In genomic region chr4:154125340-154125739, GRCh38 we compare ENCODE assay signal across 16 cellular contexts.
A peak's percentile ranks its signal among the peaks of the same experiment; 100 is the strongest.
DNase-seq lines count a peak whose midpoint lies in the region; ATAC-seq, FAIRE-seq and TF ChIP-seq lines count a peak whose summit lies in the region.
"Had no signal": no experiment of that assay in that cellular context is flagged by ENCODE, and none has a peak within 500 bp of the region (broad histone marks: within the 10 kb centered on the region; RNA-seq: fewer than 3 reads in every experiment).

No MANE protein-coding gene starts in this region.

- TF ChIP-seq EP300 in GM12878 (IDR thresholded peaks at IDR 0.05; ENCODE audit: borderline replicate concordance in 1 of 2, control insufficient read depth in 1 of 2, low read depth in 2 of 2, low read length in 2 of 2): no peak

- intact Hi-C loops in GM12878 (cut with micrococcal nuclease; ENCODE audit: unreplicated experiment) (no loop called here), sciatic nerve (cut with DNase I) (no loop called here), Right ventricle myocardium superior (cut with DNase I) (no loop called here)

- no peak overlapping the region for H3K9ac ChIP-seq in GM12878 (ENCODE audit: control insufficient read depth, insufficient read depth, low read length)
- H3K9ac ChIP-seq in keratinocyte (ENCODE audit: control insufficient read depth, extremely low read depth, insufficient read depth, low read length): no peak overlapping the region

- POLR2A ChIA-PET in GM12878 (lab: Charles Lee): no interaction called here

- H3K9me3 ChIP-seq in GM12878 (replicated peaks; ENCODE audit: control insufficient read depth, insufficient read depth, low read length): no peaks in the 10 kb centered on the region
- no peaks in the 10 kb centered on the region for H3K9me3 ChIP-seq in keratinocyte (ENCODE audit: control insufficient read depth, low read depth, low read length)

- H3K4me2 ChIP-seq in GM12878 (ENCODE audit: control insufficient read depth, insufficient read depth): no peak overlapping the region
- peak overlapping the region; percentile 17 for H3K4me2 ChIP-seq in keratinocyte (ENCODE audit: control insufficient read depth, extremely low read depth, insufficient read depth, low read depth, low read length)

- H3K4me3 ChIP-seq in GM12878: no peak overlapping the region
- H3K4me3 ChIP-seq in keratinocyte (ENCODE audit: control insufficient read depth in 2 of 3, extremely low read depth in 1 of 3, insufficient read depth in 2 of 3, low read depth in 1 of 3, low read length in 3 of 3): no peak overlapping the region

- H2AFZ ChIP-seq in GM12878 (ENCODE audit: control insufficient read depth, low read depth, low read length) (no peak overlapping the region), keratinocyte (ENCODE audit: control insufficient read depth, low read length) (no peak overlapping the region)

- TF ChIP-seq CTCF in GM12878 (IDR thresholded peaks at IDR 0.05 in 2 of 3, conservative IDR thresholded peaks at IDR 0.05 in 1 of 3; ENCODE audit: control insufficient read depth in 2 of 3, extremely low read depth in 1 of 3, insufficient read depth in 1 of 3, low read depth in 3 of 3, low read length in 3 of 3) (no peak), keratinocyte (optimal IDR thresholded peaks at IDR 0.05 in 1 of 3, IDR thresholded peaks at IDR 0.05 in 1 of 3, conservative IDR thresholded peaks at IDR 0.05 in 1 of 3; ENCODE audit: extremely low read depth in 1 of 3, insufficient read depth in 2 of 3, low read length in 3 of 3) (no peak), omental fat pad (IDR thresholded peaks at IDR 0.05) (no peak)

- no peak for TF ChIP-seq RAD21 in GM12878 (IDR thresholded peaks at IDR 0.05; ENCODE audit: insufficient read depth, low read depth, low read length)

- no peaks in the 10 kb centered on the region for H3K79me2 ChIP-seq in GM12878 (ENCODE audit: control insufficient read depth, insufficient read depth, low read length)
- no peaks in the 10 kb centered on the region for H3K79me2 ChIP-seq in keratinocyte (ENCODE audit: control insufficient read depth, insufficient read depth, low read length)

- no peaks in the 10 kb centered on the region for H3K9me1 ChIP-seq in keratinocyte (ENCODE audit: control insufficient read depth, extremely low read depth, insufficient read depth, low read length)

- CTCF ChIA-PET in GM12878 (lab: Yijun Ruan, JAX): no interaction called here

- RAD21 ChIA-PET in GM12878 (lab: Charles Lee; ENCODE audit: unreplicated experiment): no interaction called here

- H3K27ac ChIP-seq in GM12878 (ENCODE audit: control insufficient read depth, insufficient read depth) (no peak overlapping the region), keratinocyte (ENCODE audit: control insufficient read depth, insufficient read depth, low read length) (no peak overlapping the region)

- H3K4me1 ChIP-seq in GM12878 (ENCODE audit: control insufficient read depth, insufficient read depth, low read length): no peaks in the 10 kb centered on the region
- H3K4me1 ChIP-seq in keratinocyte (ENCODE audit: control insufficient read depth, extremely low read depth, insufficient read depth, low read length): peaks cover 23% of the 10 kb centered on the region

- WGBS in GM12878 (ENCODE audit: insufficient coverage, insufficient replicate concordance, low lambda C conversion rate, missing lambda C conversion rate): 30% methylated on average over 3 of the region's 3 CpGs

- no peaks in the 10 kb centered on the region for H3K36me3 ChIP-seq in GM12878 (ENCODE audit: control insufficient read depth in 2 of 2, insufficient read depth in 2 of 2, low read length in 1 of 2)
- no peaks in the 10 kb centered on the region for H3K36me3 ChIP-seq in keratinocyte (ENCODE audit: control insufficient read depth in 2 of 2, extremely low read depth in 1 of 2, insufficient read depth in 2 of 2, low read length in 2 of 2)

- SMC1A ChIA-PET in GM12878 (lab: Charles Lee; ENCODE audit: uncharacterized antibody, unreplicated experiment): no interaction called here

- dilution Hi-C loops in keratinocyte (cut with MboI; ENCODE audit: extremely low pct_ligation_motif_present, low sequenced_read_pairs): no loop called here

- ATAC-seq in GM12878 (no peak), sciatic nerve (no peak), omental fat pad (ENCODE audit: low FRiP score) (no peak), HG03432 (IDR thresholded peaks at IDR 0.05; ENCODE audit: unreplicated experiment) (no peak), Right ventricle myocardium superior (ENCODE audit: poor library complexity) (no peak)

- TF ChIP-seq POLR2A in GM12891 (IDR thresholded peaks at IDR 0.05; ENCODE audit: low read depth, low read length) (no peak), GM12878 (IDR thresholded peaks at IDR 0.05; ENCODE audit: low read depth, low read length) (no peak)

- BruUV-seq in GM12878 (replicated peaks; lab: Mats Ljungman, UMichigan): no TSS peak

- H3K27me3 ChIP-seq in GM12878 (replicated peaks in 1 of 2; ENCODE audit: control insufficient read depth in 2 of 2, insufficient read depth in 2 of 2, low read length in 1 of 2): no peaks in the 10 kb centered on the region
- H3K27me3 ChIP-seq in keratinocyte (ENCODE audit: control insufficient read depth, extremely low read depth, insufficient read depth, low read length): no peaks in the 10 kb centered on the region

- no peak for DNase-seq in GM12891 (ENCODE audit: insufficient read length, low spot score)
- DNase-seq in MV-4-11 (lab: John Stamatoyannopoulos, UW): peak; percentile 11
- no peak for DNase-seq in GM12878 (ENCODE audit: low read depth, low spot score)
- no peak for DNase-seq in keratinocyte (ENCODE audit: low read depth, low spot score)
- DNase-seq in sciatic nerve (ENCODE audit: low spot score): no peak
- DNase-seq in omental fat pad (ENCODE audit: low spot score): no peak
- DNase-seq in Right ventricle myocardium superior: no peak
- DNase-seq: C1 segment of cervical spinal cord; Calu3; CD4-positive, alpha-beta T cell; DMS 273 treated with DMSO at 0.1 percent for 48 hours; DMS79; HCEC 1CT had no signal

- H4K20me1 ChIP-seq in GM12878 (ENCODE audit: control insufficient read depth, insufficient read depth) (no peaks in the 10 kb centered on the region), keratinocyte (ENCODE audit: control insufficient read depth, extremely low read depth, insufficient read depth, low read length) (no peaks in the 10 kb centered on the region)

- in situ Hi-C loops in GM12878 (cut with MboI): no loop called here

- FAIRE-seq in GM12891 (lab: Jason Lieb, UNC) (no peak), GM12878 (lab: Jason Lieb, UNC) (no peak), keratinocyte (lab: Jason Lieb, UNC) (no peak)
- FAIRE-seq: GM12892, GM19239 had no signal

TF ChIP-seq in GM12891, 5 proteins besides CTCF, POLR2A, EP300 and RAD21:
- TF ChIP-seq POLR2AphosphoS5 (IDR thresholded peaks at IDR 0.05; ENCODE audit: low read depth, low read length) (no peak), PAX5 (IDR thresholded peaks at IDR 0.05; ENCODE audit: insufficient read depth, low read length, severe bottlenecking) (no peak), SPI1 (IDR thresholded peaks at IDR 0.05; ENCODE audit: low read depth, low read length) (peak; percentile 71)

TF ChIP-seq in GM12878, 131 proteins besides CTCF, POLR2A, EP300 and RAD21:
- TF ChIP-seq SPI1 (IDR thresholded peaks at IDR 0.05; ENCODE audit: borderline replicate concordance, insufficient read depth, low read depth, low read length) (peak; percentile 49; the same call in 1 of the 2 replicates), FOXM1 (IDR thresholded peaks at IDR 0.05; ENCODE audit: low read depth, low read length) (no peak), PAX8 (IDR thresholded peaks at IDR 0.05) (no peak), HSF1 (IDR thresholded peaks at IDR 0.05; ENCODE audit: low read depth, low read length) (no peak)
